In the genomic region with DNA sequence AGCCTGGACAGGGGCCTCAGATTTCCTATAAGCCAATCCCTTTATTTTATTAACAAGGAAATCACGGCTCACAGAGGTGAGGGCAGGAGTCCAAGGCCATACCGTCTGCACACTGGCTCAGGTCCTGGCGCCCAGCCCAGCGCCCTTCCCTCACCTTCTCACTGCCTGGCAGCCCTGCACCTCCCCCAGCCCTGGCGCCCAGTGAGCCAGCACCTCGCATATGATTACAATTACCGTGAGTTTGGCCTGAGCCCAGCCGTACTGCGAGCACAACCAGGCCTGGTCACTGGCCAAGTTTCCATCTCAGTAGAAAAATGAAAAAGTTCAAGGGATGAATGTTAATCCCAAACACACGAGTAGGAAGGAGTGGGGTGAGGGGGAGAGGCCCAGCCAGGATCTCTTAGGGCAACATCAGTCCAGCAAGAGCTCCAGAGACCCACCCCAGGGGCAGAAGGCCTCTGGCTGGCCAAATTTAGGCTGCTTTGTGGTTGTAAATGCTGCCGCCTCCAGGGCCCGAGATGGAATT, we compare ENCODE assay signal across 9 cellular contexts.
DNase-seq lines count a peak whose midpoint lies in the region; ATAC-seq and TF ChIP-seq lines count a peak whose summit lies in the region.
"Had no signal": no experiment of that assay in that cellular context is flagged by ENCODE, and none has a peak within 500 bp of the region (broad histone marks: within the 10 kb centered on the region; RNA-seq: fewer than 3 reads in every experiment).

No MANE protein-coding gene starts in this region.

- H3K27ac Mint-ChIP-seq in progenitor cell of endocrine pancreas: no peak overlapping the region

- no peaks in the 10 kb centered on the region for H3K36me3 Mint-ChIP-seq in progenitor cell of endocrine pancreas (ENCODE audit: insufficient read depth)

- no peak for ATAC-seq in HG03159 (IDR thresholded peaks at IDR 0.05; ENCODE audit: unreplicated experiment)
- ATAC-seq: GM12878 had no signal

- POLR2A ChIA-PET in BJ (lab: Charles Lee): interaction anchor here (0.6 to 2.2 kb wide), 4 partner anchors 10 to 43 kb away, joined by 3 to 10 read pairs (median 5); no protein-coding TSS in a partner anchor

- peaks cover 24% of the 10 kb centered on the region for H3K27me3 Mint-ChIP-seq in progenitor cell of endocrine pancreas

- peaks cover 1% of the 10 kb centered on the region for H3K4me1 Mint-ChIP-seq in progenitor cell of endocrine pancreas (ENCODE audit: low read depth)

- peak overlapping the region in 45 of 59 donors; percentile 1 to 86 (median 54) for H3K27ac ChIP-seq in dorsolateral prefrontal cortex

- intact Hi-C loops in dorsolateral prefrontal cortex (cut with DNase I): no loop called here

- no peak overlapping the region for H3K4me3 Mint-ChIP-seq in progenitor cell of endocrine pancreas (ENCODE audit: low read depth)

- CTCF ChIA-PET in BJ (lab: Yijun Ruan, JAX): interaction anchor here (1.0 to 1.8 kb wide), 4 partner anchors 11 to 190 kb away, joined by 3 to 5 read pairs (median 4); no protein-coding TSS in a partner anchor

- no peaks in the 10 kb centered on the region for H3K9me3 Mint-ChIP-seq in progenitor cell of endocrine pancreas (ENCODE audit: low read depth)

- H3K27me3 ChIP-seq in BJ (ENCODE audit: control insufficient read depth, insufficient read depth, low read length) (no peaks in the 10 kb centered on the region), dorsolateral prefrontal cortex (no peaks in the 10 kb centered on the region)

- no peaks in the 10 kb centered on the region for H3K36me3 ChIP-seq in BJ (ENCODE audit: control insufficient read depth, insufficient read depth, low read length)

- DNase-seq in BJ (ENCODE audit: low read depth): peak; percentile 85
- peak; percentile 49 for DNase-seq in NCI-H2107 treated with DMSO at 0.1 percent for 48 hours (lab: John Stamatoyannopoulos, UW; ENCODE audit: unreplicated experiment)
- DNase-seq in dorsolateral prefrontal cortex: peak in 8 of 10 donors; percentile 40 to 85 (median 48)
- peak; percentile 96 for DNase-seq in mucosa of gallbladder (ENCODE audit: low spot score)
- DNase-seq in foreskin melanocyte: no peak
- DNase-seq in progenitor cell of endocrine pancreas (ENCODE audit: low spot score, unreplicated experiment): no peak
- no peak for DNase-seq in activated gamma-delta T cell (lab: John Stamatoyannopoulos, UW)

- H3K4me3 ChIP-seq in BJ (ENCODE audit: low read depth, low read length) (no peak overlapping the region), dorsolateral prefrontal cortex (no peak overlapping the region)
- H3K4me3 ChIP-seq: GM12878 had no signal

- TF ChIP-seq CTCF in BJ (IDR thresholded peaks at IDR 0.05; ENCODE audit: insufficient read depth, low read depth, low read length) (0 out of 2 replicates have a peak, but pooled peaks have one; percentile 2), dorsolateral prefrontal cortex (IDR thresholded peaks at IDR 0.05 in 54 of 56, conservative IDR thresholded peaks at IDR 0.05 in 2 of 56; ENCODE audit: low read depth in 1 of 56, partially characterized antibody in 56 of 56) (no peak), progenitor cell of endocrine pancreas (IDR thresholded peaks at IDR 0.05; ENCODE audit: unreplicated experiment) (no peak)

Comparison
In these comparisons a context has a peak if more than half of its experiments do, and no peak if none do; other contexts are left out.
1. DNase-seq: peak in BJ (single experiment), NCI-H2107 treated with DMSO at 0.1 percent for 48 hours (single experiment), dorsolateral prefrontal cortex (8 of 10) and mucosa of gallbladder (single experiment); none in foreskin melanocyte (single experiment), progenitor cell of endocrine pancreas (single experiment) and activated gamma-delta T cell (single experiment).